18 cellular contexts compared by ENCODE assay signal in the genomic region with DNA sequence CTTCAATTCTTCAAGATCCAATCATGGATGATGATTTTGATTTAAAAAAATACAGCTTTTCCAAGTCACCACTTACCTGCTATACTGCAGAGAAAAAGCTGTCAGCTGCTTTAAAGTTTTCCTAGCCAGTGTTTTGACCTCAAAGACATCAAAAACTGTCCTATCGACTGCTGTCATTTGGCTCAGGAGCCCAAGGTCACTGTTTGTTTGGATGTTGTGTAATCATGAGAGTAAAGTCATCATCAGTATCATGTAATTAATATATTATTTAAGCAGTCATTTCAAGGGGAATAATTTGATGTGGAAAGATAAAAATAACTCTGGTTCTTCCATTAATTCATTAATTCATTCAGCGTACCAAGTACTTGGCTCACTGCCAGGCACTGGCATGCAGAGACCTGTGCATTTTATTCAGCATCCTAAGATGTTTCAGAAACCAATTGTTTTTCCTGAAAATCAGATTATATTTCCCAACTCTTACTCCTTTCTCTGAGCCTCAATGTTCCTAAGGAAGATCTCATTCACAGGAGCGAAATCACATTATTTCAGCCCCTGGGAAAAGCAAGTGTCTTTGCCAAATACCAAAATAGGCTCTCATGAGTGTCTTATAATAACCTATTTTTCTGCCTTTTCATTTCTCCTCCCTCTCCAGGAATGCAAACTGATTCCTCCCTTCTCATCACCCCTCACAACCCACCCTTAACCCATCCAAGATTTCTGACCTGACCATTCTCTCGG. TPM values are rescaled to one million over a fixed set of nuclear protein-coding genes. Genes with fewer than 3 reads are reported as not detected.
DNase-seq lines count a peak whose midpoint lies in the region; ATAC-seq and TF ChIP-seq lines count a peak whose summit lies in the region.
"Had no signal": no experiment of that assay in that cellular context is flagged by ENCODE, and none has a peak within 500 bp of the region (broad histone marks: within the 10 kb centered on the region; RNA-seq: fewer than 3 reads in every experiment).

No MANE protein-coding gene starts in this region.

- peaks cover 53% of the 10 kb centered on the region for H3K4me1 Mint-ChIP-seq in chondrocyte (ENCODE audit: low read depth)

- H3K36me3 ChIP-seq in left ventricle myocardium inferior (no peaks in the 10 kb centered on the region), rectal smooth muscle tissue (ENCODE audit: control insufficient read depth, insufficient read depth, low read length) (no peaks in the 10 kb centered on the region), lower lobe of right lung (no peaks in the 10 kb centered on the region)
- H3K36me3 ChIP-seq: prostate gland had no signal

- H3K9me3 Mint-ChIP-seq in chondrocyte (ENCODE audit: low read depth): no peaks in the 10 kb centered on the region

- H3K9me3 ChIP-seq in left ventricle myocardium inferior (replicated peaks) (no peaks in the 10 kb centered on the region), lower lobe of right lung (no peaks in the 10 kb centered on the region)
- H3K9me3 ChIP-seq: prostate gland had no signal

- H3K36me3 Mint-ChIP-seq in chondrocyte (ENCODE audit: low read depth): no peaks in the 10 kb centered on the region

- H3K27ac ChIP-seq in left ventricle myocardium inferior (replicated peaks) (peak overlapping the region; percentile 63), rectal smooth muscle tissue (ENCODE audit: low read depth, low read length) (peak overlapping the region; percentile 10), lower lobe of right lung (no peak overlapping the region)
- H3K27ac ChIP-seq: prostate gland, WERI-Rb-1 had no signal

- H3K27me3 Mint-ChIP-seq in chondrocyte (ENCODE audit: low read depth): no peaks in the 10 kb centered on the region

- H3K4me1 ChIP-seq in left ventricle myocardium inferior (peaks cover 41% of the 10 kb centered on the region), rectal smooth muscle tissue (ENCODE audit: control insufficient read depth, insufficient read depth, low read length) (peaks cover 18% of the 10 kb centered on the region), lower lobe of right lung (peaks cover 26% of the 10 kb centered on the region)

- H3K4me3 Mint-ChIP-seq in chondrocyte (ENCODE audit: unreplicated experiment): no peak overlapping the region
- H3K4me3 Mint-ChIP-seq: naive thymus-derived CD4-positive, alpha-beta T cell had no signal

- no peak overlapping the region for H3K4me3 ChIP-seq in left ventricle myocardium inferior
- no peak overlapping the region for H3K4me3 ChIP-seq in rectal smooth muscle tissue (ENCODE audit: low read length)
- no peak overlapping the region for H3K4me3 ChIP-seq in lower lobe of right lung
- H3K4me3 ChIP-seq: prostate gland had no signal

- DNase-seq in left ventricle myocardium inferior (no peak), cardiac septum (ENCODE audit: low spot score) (no peak), chondrocyte (ENCODE audit: low spot score) (no peak), left colon (no peak), lower lobe of right lung (no peak)
- no peak for DNase-seq in effector CD4-positive, alpha-beta T cell
- DNase-seq: EL; naive thymus-derived CD4-positive, alpha-beta T cell; NCI-H1436; stimulated activated CD4-positive, alpha-beta T cell treated with anti-CD3 and anti-CD28 coated beads, Interleukin-15, amount 100 ng/mL, for 24 hours; stimulated activated naive CD4-positive, alpha-beta T cell treated with Interleukin-2 at 50 U/mL for 16 hours; WERI-Rb-1 had no signal

- no peak for TF ChIP-seq CTCF in left ventricle myocardium inferior (IDR thresholded peaks at IDR 0.05; ENCODE audit: borderline replicate concordance)
- no peak for TF ChIP-seq CTCF in chondrocyte (IDR thresholded peaks at IDR 0.05)
- TF ChIP-seq CTCF in lower lobe of right lung (IDR thresholded peaks at IDR 0.05): no peak

- no peak for ATAC-seq in left colon
- ATAC-seq in lower lobe of right lung: no peak
- ATAC-seq in HG02981 (IDR thresholded peaks at IDR 0.05; ENCODE audit: unreplicated experiment): no peak
- ATAC-seq: HCT116; naive thymus-derived CD4-positive, alpha-beta T cell had no signal

- H3K27me3 ChIP-seq in left ventricle myocardium inferior (ENCODE audit: low read depth) (no peaks in the 10 kb centered on the region), rectal smooth muscle tissue (ENCODE audit: control insufficient read depth, insufficient read depth, low read length) (no peaks in the 10 kb centered on the region), lower lobe of right lung (ENCODE audit: low read depth) (no peaks in the 10 kb centered on the region)

- no peak overlapping the region for H3K9ac ChIP-seq in rectal smooth muscle tissue (ENCODE audit: low read length)

- intact Hi-C loops in left ventricle myocardium inferior (cut with micrococcal nuclease): no loop called here
- intact Hi-C loops in cardiac septum (cut with DNase I): loop anchor here (10.0 kb wide), 1 partner anchor 255 kb away; no protein-coding TSS in a partner anchor
- intact Hi-C loops in left colon (cut with DNase I, micrococcal nuclease): no loop called here
- intact Hi-C loops in lower lobe of right lung (cut with DNase I): no loop called here

- peak overlapping the region; percentile 49 for H3K27ac Mint-ChIP-seq in chondrocyte (ENCODE audit: unreplicated experiment)

RNA-seq across cellular contexts. Expression of gene SLC1A2, which starts 59.9 kb away (rescaled TPM):
- 8.4 TPM for total RNA-seq in left ventricle myocardium inferior
- 8.8 TPM for total RNA-seq in cardiac septum
- 0.10 to 1.1 TPM (median 0.26 TPM) in 3 replicates for total RNA-seq in chondrocyte
- total RNA-seq in left colon: under 1 TPM; 0.43 to 0.50 TPM
- 3.4 TPM for total RNA-seq in lower lobe of right lung
- total RNA-seq: lung microvascular endothelial cell; T-helper 1 cell treated with Interleukin-12 subunit alpha and Interleukin-12 subunit beta and Interleukin-4 antibody, amounts not matched to agents 30 ng/mL and 1 ng/mL, for 36 hours had no signal
